In genomic region chr6:63509652-63510352, GRCh38 we compare ENCODE assay signal across 1 cellular context.
TF ChIP-seq lines count a peak whose summit lies in the region.

No MANE protein-coding gene starts in this region.

TF ChIP-seq in HepG2, 621 proteins besides CTCF, POLR2A, EP300 and RAD21 (continued from another document and continues in another):
- TF ChIP-seq, protein P1, sequence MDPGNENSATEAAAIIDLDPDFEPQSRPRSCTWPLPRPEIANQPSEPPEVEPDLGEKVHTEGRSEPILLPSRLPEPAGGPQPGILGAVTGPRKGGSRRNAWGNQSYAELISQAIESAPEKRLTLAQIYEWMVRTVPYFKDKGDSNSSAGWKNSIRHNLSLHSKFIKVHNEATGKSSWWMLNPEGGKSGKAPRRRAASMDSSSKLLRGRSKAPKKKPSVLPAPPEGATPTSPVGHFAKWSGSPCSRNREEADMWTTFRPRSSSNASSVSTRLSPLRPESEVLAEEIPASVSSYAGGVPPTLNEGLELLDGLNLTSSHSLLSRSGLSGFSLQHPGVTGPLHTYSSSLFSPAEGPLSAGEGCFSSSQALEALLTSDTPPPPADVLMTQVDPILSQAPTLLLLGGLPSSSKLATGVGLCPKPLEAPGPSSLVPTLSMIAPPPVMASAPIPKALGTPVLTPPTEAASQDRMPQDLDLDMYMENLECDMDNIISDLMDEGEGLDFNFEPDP (CRISPR knock-in tag; conservative IDR thresholded peaks at IDR 0.05): no peak
- TF ChIP-seq ZNF703 (CRISPR knock-in tag; IDR thresholded peaks at IDR 0.05; ENCODE audit: borderline replicate concordance): no peak
- 0 out of 2 replicates have a peak, but pooled peaks have one; percentile 13 for TF ChIP-seq ELF4 (CRISPR knock-in tag; IDR thresholded peaks at IDR 0.05; ENCODE audit: borderline replicate concordance)
- TF ChIP-seq MIER3 (CRISPR knock-in tag; IDR thresholded peaks at IDR 0.05; ENCODE audit: borderline replicate concordance): peak; percentile 94
- no peak for TF ChIP-seq SMYD3 (CRISPR knock-in tag; IDR thresholded peaks at IDR 0.05)
- TF ChIP-seq ZBTB34 (CRISPR knock-in tag; IDR thresholded peaks at IDR 0.05): no peak
- peak; percentile 91 for TF ChIP-seq AHDC1 (CRISPR knock-in tag; IDR thresholded peaks at IDR 0.05; ENCODE audit: borderline replicate concordance)
- peak; percentile 98 for TF ChIP-seq GATAD2A (CRISPR knock-in tag; IDR thresholded peaks at IDR 0.05)
- TF ChIP-seq ZNF572 (CRISPR knock-in tag; IDR thresholded peaks at IDR 0.05): no peak
- no peak for TF ChIP-seq ZZZ3 (CRISPR knock-in tag; IDR thresholded peaks at IDR 0.05; ENCODE audit: borderline replicate concordance)
- no peak for TF ChIP-seq ZNF790 (CRISPR knock-in tag; IDR thresholded peaks at IDR 0.05; ENCODE audit: borderline replicate concordance)
- TF ChIP-seq MTA1 (CRISPR knock-in tag; IDR thresholded peaks at IDR 0.05; ENCODE audit: borderline replicate concordance): no peak; the same call in 1 of the 2 replicates
- no peak for TF ChIP-seq ZNF629 (CRISPR knock-in tag; conservative IDR thresholded peaks at IDR 0.05)
- TF ChIP-seq, protein P2, sequence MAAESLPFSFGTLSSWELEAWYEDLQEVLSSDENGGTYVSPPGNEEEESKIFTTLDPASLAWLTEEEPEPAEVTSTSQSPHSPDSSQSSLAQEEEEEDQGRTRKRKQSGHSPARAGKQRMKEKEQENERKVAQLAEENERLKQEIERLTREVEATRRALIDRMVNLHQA (CRISPR knock-in tag; IDR thresholded peaks at IDR 0.05): peak; percentile 58; the same call in 1 of the 2 replicates
- TF ChIP-seq ZNF550 (CRISPR knock-in tag; IDR thresholded peaks at IDR 0.05; ENCODE audit: borderline replicate concordance): no peak
- TF ChIP-seq ZFP36 (IDR thresholded peaks at IDR 0.05; ENCODE audit: borderline replicate concordance, low read depth, low read length, partially characterized antibody): no peak
- TF ChIP-seq POLR2AphosphoS2 (IDR thresholded peaks at IDR 0.05; ENCODE audit: low read depth, low read length): no peak
- TF ChIP-seq SOX13 (IDR thresholded peaks at IDR 0.05): peak; percentile 66
- TF ChIP-seq SOX13 (CRISPR knock-in tag; conservative IDR thresholded peaks at IDR 0.05 in 1 of 2, IDR thresholded peaks at IDR 0.05 in 1 of 2): peak; percentile 90 to 95; a peak in 3 of 4 replicates
- TF ChIP-seq, protein P3, sequence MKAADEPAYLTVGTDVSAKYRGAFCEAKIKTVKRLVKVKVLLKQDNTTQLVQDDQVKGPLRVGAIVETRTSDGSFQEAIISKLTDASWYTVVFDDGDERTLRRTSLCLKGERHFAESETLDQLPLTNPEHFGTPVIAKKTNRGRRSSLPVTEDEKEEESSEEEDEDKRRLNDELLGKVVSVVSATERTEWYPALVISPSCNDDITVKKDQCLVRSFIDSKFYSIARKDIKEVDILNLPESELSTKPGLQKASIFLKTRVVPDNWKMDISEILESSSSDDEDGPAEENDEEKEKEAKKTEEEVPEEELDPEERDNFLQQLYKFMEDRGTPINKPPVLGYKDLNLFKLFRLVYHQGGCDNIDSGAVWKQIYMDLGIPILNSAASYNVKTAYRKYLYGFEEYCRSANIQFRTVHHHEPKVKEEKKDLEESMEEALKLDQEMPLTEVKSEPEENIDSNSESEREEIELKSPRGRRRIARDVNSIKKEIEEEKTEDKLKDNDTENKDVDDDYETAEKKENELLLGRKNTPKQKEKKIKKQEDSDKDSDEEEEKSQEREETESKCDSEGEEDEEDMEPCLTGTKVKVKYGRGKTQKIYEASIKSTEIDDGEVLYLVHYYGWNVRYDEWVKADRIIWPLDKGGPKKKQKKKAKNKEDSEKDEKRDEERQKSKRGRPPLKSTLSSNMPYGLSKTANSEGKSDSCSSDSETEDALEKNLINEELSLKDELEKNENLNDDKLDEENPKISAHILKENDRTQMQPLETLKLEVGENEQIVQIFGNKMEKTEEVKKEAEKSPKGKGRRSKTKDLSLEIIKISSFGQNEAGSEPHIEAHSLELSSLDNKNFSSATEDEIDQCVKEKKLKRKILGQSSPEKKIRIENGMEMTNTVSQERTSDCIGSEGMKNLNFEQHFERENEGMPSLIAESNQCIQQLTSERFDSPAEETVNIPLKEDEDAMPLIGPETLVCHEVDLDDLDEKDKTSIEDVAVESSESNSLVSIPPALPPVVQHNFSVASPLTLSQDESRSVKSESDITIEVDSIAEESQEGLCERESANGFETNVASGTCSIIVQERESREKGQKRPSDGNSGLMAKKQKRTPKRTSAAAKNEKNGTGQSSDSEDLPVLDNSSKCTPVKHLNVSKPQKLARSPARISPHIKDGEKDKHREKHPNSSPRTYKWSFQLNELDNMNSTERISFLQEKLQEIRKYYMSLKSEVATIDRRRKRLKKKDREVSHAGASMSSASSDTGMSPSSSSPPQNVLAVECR (CRISPR knock-in tag; IDR thresholded peaks at IDR 0.05; ENCODE audit: borderline replicate concordance): peak; percentile 46; the same call in 1 of the 2 replicates
- TF ChIP-seq TBL1XR1 (IDR thresholded peaks at IDR 0.05; ENCODE audit: borderline replicate concordance, low read length, partially characterized antibody): peak; percentile 70
- no peak for TF ChIP-seq ZNF766 (CRISPR knock-in tag; IDR thresholded peaks at IDR 0.05; ENCODE audit: borderline replicate concordance)
- TF ChIP-seq MYNN (CRISPR knock-in tag; IDR thresholded peaks at IDR 0.05; ENCODE audit: low read depth): no peak
- TF ChIP-seq, protein P4, sequence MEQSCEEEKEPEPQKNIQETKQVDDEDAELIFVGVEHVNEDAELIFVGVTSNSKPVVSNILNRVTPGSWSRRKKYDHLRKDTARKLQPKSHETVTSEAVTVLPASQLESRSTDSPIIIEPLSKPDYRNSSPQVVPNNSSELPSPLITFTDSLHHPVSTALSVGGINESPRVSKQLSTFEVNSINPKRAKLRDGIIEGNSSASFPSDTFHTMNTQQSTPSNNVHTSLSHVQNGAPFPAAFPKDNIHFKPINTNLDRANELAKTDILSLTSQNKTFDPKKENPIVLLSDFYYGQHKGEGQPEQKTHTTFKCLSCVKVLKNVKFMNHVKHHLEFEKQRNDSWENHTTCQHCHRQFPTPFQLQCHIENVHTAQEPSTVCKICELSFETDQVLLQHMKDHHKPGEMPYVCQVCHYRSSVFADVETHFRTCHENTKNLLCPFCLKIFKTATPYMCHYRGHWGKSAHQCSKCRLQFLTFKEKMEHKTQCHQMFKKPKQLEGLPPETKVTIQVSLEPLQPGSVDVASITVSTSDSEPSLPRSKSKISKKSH (CRISPR knock-in tag; IDR thresholded peaks at IDR 0.05; ENCODE audit: borderline replicate concordance): no peak
- no peak for TF ChIP-seq ZNF260 (CRISPR knock-in tag; IDR thresholded peaks at IDR 0.05; ENCODE audit: borderline replicate concordance, low read depth)
- no peak for TF ChIP-seq PCBP1 (IDR thresholded peaks at IDR 0.05; ENCODE audit: borderline replicate concordance, low read depth, low read length)
- peak; percentile 66; the same call in 1 of the 2 replicates for TF ChIP-seq KAT7 (CRISPR knock-in tag; IDR thresholded peaks at IDR 0.05; ENCODE audit: borderline replicate concordance)
- TF ChIP-seq ZGPAT (CRISPR knock-in tag; IDR thresholded peaks at IDR 0.05): peak; percentile 94
- no peak for TF ChIP-seq ZNF672 (CRISPR knock-in tag; IDR thresholded peaks at IDR 0.05)
- TF ChIP-seq ELK4 (CRISPR knock-in tag; IDR thresholded peaks at IDR 0.05; ENCODE audit: borderline replicate concordance): no peak
- no peak for TF ChIP-seq NR3C1 (CRISPR knock-in tag; IDR thresholded peaks at IDR 0.05)
- TF ChIP-seq CAMTA2 (CRISPR knock-in tag; IDR thresholded peaks at IDR 0.05; ENCODE audit: borderline replicate concordance): no peak
- TF ChIP-seq MATR3 (CRISPR knock-in tag; IDR thresholded peaks at IDR 0.05): no peak
- peak; percentile 99 for TF ChIP-seq NFKBIZ (CRISPR knock-in tag; IDR thresholded peaks at IDR 0.05)
- TF ChIP-seq U2AF1 (optimal IDR thresholded peaks at IDR 0.05; ENCODE audit: low read depth, low read length): no peak
- TF ChIP-seq SOX6 (IDR thresholded peaks at IDR 0.05): no peak
- peak; percentile 91 for TF ChIP-seq SOX6 (CRISPR knock-in tag; IDR thresholded peaks at IDR 0.05)
- TF ChIP-seq ZSCAN25 (CRISPR knock-in tag; IDR thresholded peaks at IDR 0.05): peak; percentile 57; the same call in 1 of the 2 replicates
- no peak for TF ChIP-seq EEA1 (CRISPR knock-in tag; IDR thresholded peaks at IDR 0.05; ENCODE audit: borderline replicate concordance)
- no peak; the same call in 1 of the 2 replicates for TF ChIP-seq NFYC (CRISPR knock-in tag; IDR thresholded peaks at IDR 0.05)
- TF ChIP-seq CREB1 (IDR thresholded peaks at IDR 0.05): 0 out of 2 replicates have a peak, but pooled peaks have one; percentile 6
- peak; percentile 61; the same call in 1 of the 2 replicates for TF ChIP-seq CREB1 (CRISPR knock-in tag; IDR thresholded peaks at IDR 0.05)
- TF ChIP-seq TEAD3 (CRISPR knock-in tag; optimal IDR thresholded peaks at IDR 0.05; ENCODE audit: borderline replicate concordance): peak; percentile 81
- TF ChIP-seq HMGA1 (CRISPR knock-in tag; conservative IDR thresholded peaks at IDR 0.05): no peak
- TF ChIP-seq, protein P5, sequence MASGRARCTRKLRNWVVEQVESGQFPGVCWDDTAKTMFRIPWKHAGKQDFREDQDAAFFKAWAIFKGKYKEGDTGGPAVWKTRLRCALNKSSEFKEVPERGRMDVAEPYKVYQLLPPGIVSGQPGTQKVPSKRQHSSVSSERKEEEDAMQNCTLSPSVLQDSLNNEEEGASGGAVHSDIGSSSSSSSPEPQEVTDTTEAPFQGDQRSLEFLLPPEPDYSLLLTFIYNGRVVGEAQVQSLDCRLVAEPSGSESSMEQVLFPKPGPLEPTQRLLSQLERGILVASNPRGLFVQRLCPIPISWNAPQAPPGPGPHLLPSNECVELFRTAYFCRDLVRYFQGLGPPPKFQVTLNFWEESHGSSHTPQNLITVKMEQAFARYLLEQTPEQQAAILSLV (CRISPR knock-in tag; IDR thresholded peaks at IDR 0.05; ENCODE audit: borderline replicate concordance): no peak
- no peak for TF ChIP-seq IKZF4 (CRISPR knock-in tag; IDR thresholded peaks at IDR 0.05; ENCODE audit: borderline replicate concordance, low read depth, not compliant biosample characterization)
- no peak for TF ChIP-seq ZFP37 (CRISPR knock-in tag; IDR thresholded peaks at IDR 0.05; ENCODE audit: borderline replicate concordance)
- no peak for TF ChIP-seq ZBTB7A (CRISPR knock-in tag; IDR thresholded peaks at IDR 0.05)
- peak; percentile 74; the same call in 1 of the 2 replicates for TF ChIP-seq REPIN1 (CRISPR knock-in tag; IDR thresholded peaks at IDR 0.05; ENCODE audit: borderline replicate concordance, low read depth)
